8 cellular contexts compared by ENCODE assay signal in the genomic region with DNA sequence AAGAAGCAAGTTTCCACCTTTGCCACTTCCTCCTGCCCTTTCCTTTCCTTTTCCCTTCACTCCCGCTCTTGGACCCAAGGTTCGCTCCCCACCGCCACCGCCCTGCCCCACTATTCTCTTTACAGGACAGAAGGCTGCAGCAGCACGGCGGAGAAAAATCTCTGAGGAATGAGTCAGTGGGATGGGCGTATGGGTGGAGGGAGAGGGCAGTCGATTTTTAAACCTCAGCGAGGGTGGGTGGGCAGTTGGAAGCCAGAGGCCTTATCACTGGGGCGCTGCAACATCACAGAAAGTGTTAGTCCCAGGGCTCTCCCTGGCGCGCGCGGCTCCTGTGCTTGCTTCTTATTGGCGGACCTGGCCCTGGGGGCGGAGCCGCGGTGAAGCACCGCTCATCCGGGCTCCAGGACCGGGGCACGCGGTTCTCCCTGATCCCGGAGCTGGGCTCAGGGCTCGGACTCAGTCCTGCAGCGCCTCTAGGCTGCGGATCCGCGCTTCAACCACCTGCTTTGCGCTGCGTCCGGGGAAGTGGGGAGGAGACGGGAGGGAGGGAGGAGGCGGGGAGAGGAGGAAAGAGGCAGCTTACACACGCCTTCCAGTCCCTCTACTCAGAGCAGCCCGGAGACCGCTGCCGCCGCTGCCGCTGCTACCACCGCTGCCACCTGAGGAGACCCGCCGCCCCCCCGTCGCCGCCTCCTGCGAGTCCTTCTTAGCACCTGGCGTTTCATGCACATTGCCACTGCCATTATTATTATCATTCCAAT. TPM values are rescaled to one million over a fixed set of nuclear protein-coding genes. Genes with fewer than 3 reads are reported as not detected.
DNase-seq lines count a peak whose midpoint lies in the region; ATAC-seq and TF ChIP-seq lines count a peak whose summit lies in the region.

A gene (plus strand): TSS at position 608 of the 761 bp plus-strand sequence.

- peak within 1 kb of the TSS; percentile 89 for H3K4me3 Mint-ChIP-seq in activated T-cell treated with anti-CD3 and anti-CD28 coated beads, Interleukin-2, amount 50 U/mL, for 24 hours

- no peaks in the 10 kb centered on the region for H3K9me3 Mint-ChIP-seq in activated T-cell treated with anti-CD3 and anti-CD28 coated beads, Interleukin-2, amount 50 U/mL, for 24 hours

- peak within 1 kb of the TSS; percentile 98 for H3K56ac ChIP-seq in IMR-90 (ENCODE audit: extremely low read depth, insufficient read depth, low read length)

- peak within 1 kb of the TSS; percentile 97; the same call in 2 of the 3 replicates for H2BK15ac ChIP-seq in IMR-90 (ENCODE audit: low read depth, low read length)

- H2BK20ac ChIP-seq in IMR-90 (ENCODE audit: low read depth, low read length) = peak within 1 kb of the TSS; percentile 89

- peaks cover 54% of the 10 kb centered on the region for H3K4me1 Mint-ChIP-seq in activated T-cell treated with anti-CD3 and anti-CD28 coated beads, Interleukin-2, amount 50 U/mL, for 24 hours (ENCODE audit: low read depth)

- H3K9me2 ChIP-seq in PC-3 (replicated peaks; ENCODE audit: low read length) = no peaks in the 10 kb centered on the region

- H3K27me3 ChIP-seq in IMR-90 (ENCODE audit: control insufficient read depth, insufficient read depth, low read length) (no peaks in the 10 kb centered on the region), PC-3 (ENCODE audit: low read length) (no peaks in the 10 kb centered on the region), esophagus (ENCODE audit: control insufficient read depth in 1 of 2, insufficient read depth in 2 of 2, low read length in 2 of 2) (no peaks in the 10 kb centered on the region), mucosa of stomach (ENCODE audit: control insufficient read depth, insufficient read depth, low read length) (no peaks in the 10 kb centered on the region)

- POLR2A ChIA-PET in IMR-90 (lab: Charles Lee; ENCODE audit: unreplicated experiment) (interaction anchor here (0.6 kb wide), 2 partner anchors 11 to 12 kb away, joined by 3 to 4 read pairs; no protein-coding TSS in a partner anchor), PC-3 (lab: Charles Lee; ENCODE audit: unreplicated experiment) (interaction anchor here (1.0 to 1.5 kb wide), 4 partner anchors 157 to 762 kb away, joined by 3 to 7 read pairs (median 4); no protein-coding TSS in a partner anchor)

- H4K8ac ChIP-seq in IMR-90 (ENCODE audit: low read depth in 2 of 2, low read length in 2 of 2) = peak within 1 kb of the TSS; percentile 90 to 96

- dilution Hi-C loops in IMR-90 (cut with HindIII; ENCODE audit: low sequenced_read_pairs, unreplicated experiment) = no loop called here

- H3K4ac ChIP-seq in IMR-90 (ENCODE audit: low read depth, low read length) = peak within 1 kb of the TSS; percentile 96

- peak within 1 kb of the TSS; percentile 84 for H2AK5ac ChIP-seq in IMR-90 (ENCODE audit: low read depth, low read length)

- H2AFZ ChIP-seq in IMR-90 (replicated peaks; ENCODE audit: low read length, poor library complexity) (peak within 1 kb of the TSS; percentile 88), PC-3 (ENCODE audit: low read length) (peak within 1 kb of the TSS; percentile 72)

- ATAC-seq in GM21529 (IDR thresholded peaks at IDR 0.05; ENCODE audit: unreplicated experiment) = peak; percentile 59
- peak; percentile 84 for ATAC-seq in IMR-90 (ENCODE audit: low read depth)
- ATAC-seq in PC-3 = peak; percentile 72

- peak within 1 kb of the TSS; percentile 88 for H3K27ac ChIP-seq in IMR-90 (ENCODE audit: insufficient read depth, low read length)
- H3K27ac ChIP-seq in PC-3 (ENCODE audit: low read length) = peak within 1 kb of the TSS; percentile 96
- peak within 1 kb of the TSS; percentile 54 to 76 for H3K27ac ChIP-seq in esophagus (ENCODE audit: low read depth in 2 of 2, low read length in 1 of 2)

- H3K9ac ChIP-seq in IMR-90 (ENCODE audit: low read depth, low read length) = peak within 1 kb of the TSS; percentile 91
- peak within 1 kb of the TSS; percentile 90 for H3K9ac ChIP-seq in PC-3 (ENCODE audit: low read length)
- H3K9ac ChIP-seq in mucosa of stomach (ENCODE audit: low read length) = peak within 1 kb of the TSS; percentile 91

- TF ChIP-seq CTCF in IMR-90 (conservative IDR thresholded peaks at IDR 0.05; ENCODE audit: low read depth, low read length) (peak; percentile 97), PC-3 (conservative IDR thresholded peaks at IDR 0.05; ENCODE audit: low read depth, low read length) (peak; percentile 76)

- peak; percentile 92 for DNase-seq in DMS53 treated with DMSO at 0.1 percent for 48 hours (lab: John Stamatoyannopoulos, UW; ENCODE audit: unreplicated experiment)
- peak; percentile 99 for DNase-seq in IMR-90
- DNase-seq in PC-3 = peak; percentile 99
- DNase-seq in activated T-cell treated with anti-CD3 and anti-CD28 coated beads, Interleukin-2, amount 50 U/mL, for 24 hours = peak; percentile 86
- DNase-seq in stimulated activated CD8-positive, alpha-beta memory T cell treated with anti-CD3 and anti-CD28 coated beads, Interleukin-7, amount 100 ng/mL, for 24 hours (ENCODE audit: low read depth) = peak; percentile 63

- H3K4me1 ChIP-seq in IMR-90 (ENCODE audit: control insufficient read depth, insufficient read depth, low read length) (no peaks in the 10 kb centered on the region; the same call in 1 of the 2 replicates), PC-3 (ENCODE audit: insufficient read depth, low read length) (peaks cover 49% of the 10 kb centered on the region), esophagus (ENCODE audit: control insufficient read depth in 2 of 2, insufficient read depth in 2 of 2, low read length in 1 of 2) (peaks cover 0 to 2% of the 10 kb centered on the region in 2 donors), mucosa of stomach (ENCODE audit: control insufficient read depth, insufficient read depth, low read length) (peaks cover 9% of the 10 kb centered on the region)

- CTCF ChIA-PET in IMR-90 (lab: Yijun Ruan, JAX) = interaction anchor here (0.5 to 1.7 kb wide), 11 partner anchors 13 to 1092 kb away, joined by 3 to 7 read pairs (median 4); no protein-coding TSS in a partner anchor
- CTCF ChIA-PET in PC-3 (lab: Charles Lee) = interaction anchor here (0.5 to 1.1 kb wide), 8 partner anchors 28 to 769 kb away, joined by 3 to 10 read pairs (median 3); no protein-coding TSS in a partner anchor

- in situ Hi-C loops in IMR-90 (cut with MboI; ENCODE audit: low sequenced_read_pairs) = loop anchor here (10.0 to 25.0 kb wide), 3 partner anchors 454 to 1092 kb away; no protein-coding TSS in a partner anchor

- H3K27me3 Mint-ChIP-seq in activated T-cell treated with anti-CD3 and anti-CD28 coated beads, Interleukin-2, amount 50 U/mL, for 24 hours = peaks cover 22% of the 10 kb centered on the region

- H3K4me3 ChIP-seq in IMR-90 (ENCODE audit: insufficient read depth, low read depth, low read length) = peak within 1 kb of the TSS; percentile 78
- H3K4me3 ChIP-seq in PC-3 (ENCODE audit: low read length) = peak within 1 kb of the TSS; percentile 83
- H3K4me3 ChIP-seq in esophagus (ENCODE audit: low read depth in 1 of 2, low read length in 2 of 2) = peak within 1 kb of the TSS; percentile 71 to 85
- peak within 1 kb of the TSS; percentile 76 for H3K4me3 ChIP-seq in mucosa of stomach (ENCODE audit: low read length)

- intact Hi-C loops in IMR-90 (cut with micrococcal nuclease) (loop anchor here (1.0 to 10.0 kb wide), 13 partner anchors 202 to 1241 kb away; no protein-coding TSS in a partner anchor), PC-3 (cut with micrococcal nuclease) (loop anchor here (1.0 to 10.0 kb wide), 15 partner anchors 38 to 1751 kb away; no protein-coding TSS in a partner anchor)

- no peaks in the 10 kb centered on the region for H3K9me1 ChIP-seq in IMR-90 (ENCODE audit: insufficient read depth, low read length)

- no peaks in the 10 kb centered on the region for H3F3A ChIP-seq in PC-3 (ENCODE audit: low read length, unreplicated experiment)

- H3K18ac ChIP-seq in IMR-90 (ENCODE audit: low read depth, low read length) = peak within 1 kb of the TSS; percentile 92

- H3K79me1 ChIP-seq in IMR-90 (ENCODE audit: low read depth in 1 of 2, low read length in 2 of 2) = peaks cover 0 to 12% of the 10 kb centered on the region in 2 experiments; a peak in 2 of 4 replicates

- BruUV-seq in IMR-90 (replicated peaks; lab: Mats Ljungman, UMichigan) (no TSS peak), PC-3 (replicated peaks; lab: Mats Ljungman, UMichigan) (no TSS peak)

- peak within 1 kb of the TSS; percentile 93 for H2BK5ac ChIP-seq in IMR-90 (ENCODE audit: low read depth, low read length, poor library complexity, severe bottlenecking)

- peak within 1 kb of the TSS; percentile 99 for H3K27ac Mint-ChIP-seq in activated T-cell treated with anti-CD3 and anti-CD28 coated beads, Interleukin-2, amount 50 U/mL, for 24 hours

- 0% methylated on average over 7 of the region's 48 CpGs; no CpG with 5 or more reads in 1 of the 2 experiments for WGBS in IMR-90 (ENCODE audit: extremely low coverage in 2 of 2, insufficient read length in 1 of 2), 2 experiments
- WGBS in esophagus, 2 donors = 0% methylated on average over 46 to 48 of the region's 48 CpGs

- peaks cover 21% of the 10 kb centered on the region for H3K36me3 Mint-ChIP-seq in activated T-cell treated with anti-CD3 and anti-CD28 coated beads, Interleukin-2, amount 50 U/mL, for 24 hours (ENCODE audit: low read depth)

- H3K36me3 ChIP-seq in IMR-90 (ENCODE audit: control insufficient read depth, insufficient read depth, low read length) (no peaks in the 10 kb centered on the region), PC-3 (ENCODE audit: low read depth, low read length) (no peaks in the 10 kb centered on the region), esophagus (ENCODE audit: control insufficient read depth in 2 of 2, insufficient read depth in 2 of 2, low read length in 1 of 2) (no peaks in the 10 kb centered on the region), mucosa of stomach (ENCODE audit: control insufficient read depth, insufficient read depth, low read length) (no peaks in the 10 kb centered on the region)

- peak within 1 kb of the TSS; percentile 93 for H4K91ac ChIP-seq in IMR-90 (ENCODE audit: insufficient read depth, low read depth, low read length)

- peak within 1 kb of the TSS; percentile 82 for H4K5ac ChIP-seq in IMR-90 (ENCODE audit: low read depth, low read length)

- H2AK9ac ChIP-seq in IMR-90 (replicated peaks; ENCODE audit: low read depth, low read length, poor library complexity) = peak within 1 kb of the TSS; percentile 90

- H4K20me1 ChIP-seq in IMR-90 (ENCODE audit: insufficient read depth, low read length) = no peaks in the 10 kb centered on the region
- peaks cover 13% of the 10 kb centered on the region for H4K20me1 ChIP-seq in PC-3 (ENCODE audit: low read length)

- H3K14ac ChIP-seq in IMR-90 (replicated peaks; ENCODE audit: low read depth, low read length) = peak within 1 kb of the TSS; percentile 93

- H3K79me2 ChIP-seq in PC-3 (ENCODE audit: low read length) = peaks cover 54% of the 10 kb centered on the region

- H3K23ac ChIP-seq in IMR-90 (ENCODE audit: low read depth, low read length) = peak within 1 kb of the TSS; percentile 95

- H3K9me3 ChIP-seq in IMR-90 (ENCODE audit: control insufficient read depth, insufficient read depth, low read length) (no peaks in the 10 kb centered on the region), PC-3 (ENCODE audit: low read length) (no peaks in the 10 kb centered on the region), esophagus (ENCODE audit: control insufficient read depth in 2 of 2, insufficient read depth in 1 of 2, low read depth in 1 of 2, low read length in 1 of 2) (no peaks in the 10 kb centered on the region), mucosa of stomach (ENCODE audit: control insufficient read depth, low read length) (no peaks in the 10 kb centered on the region)

- peak; percentile 78 for TF ChIP-seq POLR2A in IMR-90 (IDR thresholded peaks at IDR 0.05; ENCODE audit: low read depth, low read length)

- peak within 1 kb of the TSS; percentile 95 for H2BK120ac ChIP-seq in IMR-90 (ENCODE audit: low read depth, low read length)

- H3K4me2 ChIP-seq in IMR-90 (ENCODE audit: low read depth, low read length) (peak within 1 kb of the TSS; percentile 96), PC-3 (ENCODE audit: low read length) (peak within 1 kb of the TSS; percentile 93)

- TF ChIP-seq RAD21 in IMR-90 (IDR thresholded peaks at IDR 0.05; ENCODE audit: low read length) = peak; percentile 93

RNA-seq across cellular contexts. Expression of the gene that starts here (rescaled TPM):
- total RNA-seq in IMR-90 (2012; rRNA removed) (400 and 423 TPM in 2 replicates), PC-3 (2014; rRNA removed) (168 and 169 TPM in 2 replicates)
- polyA plus RNA-seq in IMR-90 (2012; rRNA removed) (105 and 117 TPM in 2 replicates), esophagus (1 to 10 TPM; 3.3 to 5.4 TPM)
- polyA plus RNA-seq in IMR-90 (2012; cell fraction: cytosol; rRNA removed) = 32.8 and 49.6 TPM in 2 replicates
- polyA plus RNA-seq in IMR-90 (2012; cell fraction: nucleus; rRNA removed; ENCODE audit: low replicate concordance) = 29.9 and 107 TPM in 2 replicates

Comparison
In these comparisons a context has a peak if more than half of its experiments do, and no peak if none do; other contexts are left out.
1. Peak in every context shown above with its lines: DNase-seq, ATAC-seq, H3K4me3 ChIP-seq and H3K27ac ChIP-seq.
2. RNA of the gene that starts here (polyA plus RNA-seq): 29.9 to 117 TPM in IMR-90; 3.3 to 5.4 TPM in esophagus; every median in the first group is over 4 times any median in the second.